In genomic region chr11:47152953-47153950, GRCh38 we compare ENCODE assay signal across 1 cellular context.
TF ChIP-seq lines count a peak whose summit lies in the region.

No MANE protein-coding gene starts in this region.

TF ChIP-seq in HepG2, 621 proteins besides CTCF, POLR2A, EP300 and RAD21 (continued from another document and continues in another):
- TF ChIP-seq ZBTB43 (CRISPR knock-in tag; conservative IDR thresholded peaks at IDR 0.05), result no peak
- TF ChIP-seq ZNF180 (CRISPR knock-in tag; IDR thresholded peaks at IDR 0.05; ENCODE audit: borderline replicate concordance, low read depth), result no peak
- TF ChIP-seq, protein P1, sequence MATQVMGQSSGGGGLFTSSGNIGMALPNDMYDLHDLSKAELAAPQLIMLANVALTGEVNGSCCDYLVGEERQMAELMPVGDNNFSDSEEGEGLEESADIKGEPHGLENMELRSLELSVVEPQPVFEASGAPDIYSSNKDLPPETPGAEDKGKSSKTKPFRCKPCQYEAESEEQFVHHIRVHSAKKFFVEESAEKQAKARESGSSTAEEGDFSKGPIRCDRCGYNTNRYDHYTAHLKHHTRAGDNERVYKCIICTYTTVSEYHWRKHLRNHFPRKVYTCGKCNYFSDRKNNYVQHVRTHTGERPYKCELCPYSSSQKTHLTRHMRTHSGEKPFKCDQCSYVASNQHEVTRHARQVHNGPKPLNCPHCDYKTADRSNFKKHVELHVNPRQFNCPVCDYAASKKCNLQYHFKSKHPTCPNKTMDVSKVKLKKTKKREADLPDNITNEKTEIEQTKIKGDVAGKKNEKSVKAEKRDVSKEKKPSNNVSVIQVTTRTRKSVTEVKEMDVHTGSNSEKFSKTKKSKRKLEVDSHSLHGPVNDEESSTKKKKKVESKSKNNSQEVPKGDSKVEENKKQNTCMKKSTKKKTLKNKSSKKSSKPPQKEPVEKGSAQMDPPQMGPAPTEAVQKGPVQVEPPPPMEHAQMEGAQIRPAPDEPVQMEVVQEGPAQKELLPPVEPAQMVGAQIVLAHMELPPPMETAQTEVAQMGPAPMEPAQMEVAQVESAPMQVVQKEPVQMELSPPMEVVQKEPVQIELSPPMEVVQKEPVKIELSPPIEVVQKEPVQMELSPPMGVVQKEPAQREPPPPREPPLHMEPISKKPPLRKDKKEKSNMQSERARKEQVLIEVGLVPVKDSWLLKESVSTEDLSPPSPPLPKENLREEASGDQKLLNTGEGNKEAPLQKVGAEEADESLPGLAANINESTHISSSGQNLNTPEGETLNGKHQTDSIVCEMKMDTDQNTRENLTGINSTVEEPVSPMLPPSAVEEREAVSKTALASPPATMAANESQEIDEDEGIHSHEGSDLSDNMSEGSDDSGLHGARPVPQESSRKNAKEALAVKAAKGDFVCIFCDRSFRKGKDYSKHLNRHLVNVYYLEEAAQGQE (IDR thresholded peaks at IDR 0.05; ENCODE audit: borderline replicate concordance in 1 of 2, low read depth in 1 of 2, low read length in 2 of 2), result no peak
- no peak for TF ChIP-seq ZNF253 (CRISPR knock-in tag; IDR thresholded peaks at IDR 0.05; ENCODE audit: borderline replicate concordance)
- no peak for TF ChIP-seq GLI4 (CRISPR knock-in tag; IDR thresholded peaks at IDR 0.05; ENCODE audit: borderline replicate concordance)
- TF ChIP-seq NR3C1 (CRISPR knock-in tag; IDR thresholded peaks at IDR 0.05), result no peak
- TF ChIP-seq ZKSCAN5 (CRISPR knock-in tag; IDR thresholded peaks at IDR 0.05), result no peak
- TF ChIP-seq ZNF547 (CRISPR knock-in tag; IDR thresholded peaks at IDR 0.05), result no peak
- TF ChIP-seq GPN1 (CRISPR knock-in tag; IDR thresholded peaks at IDR 0.05; ENCODE audit: borderline replicate concordance), result no peak
- no peak for TF ChIP-seq PRDM10 (CRISPR knock-in tag; IDR thresholded peaks at IDR 0.05; ENCODE audit: low read depth)
- TF ChIP-seq ZFP36 (IDR thresholded peaks at IDR 0.05; ENCODE audit: borderline replicate concordance, low read depth, low read length, partially characterized antibody), result no peak
- TF ChIP-seq ZNF781 (CRISPR knock-in tag; IDR thresholded peaks at IDR 0.05; ENCODE audit: borderline replicate concordance, not compliant biosample characterization), result no peak
- no peak for TF ChIP-seq MXD3 (CRISPR knock-in tag; IDR thresholded peaks at IDR 0.05)
- no peak for TF ChIP-seq MXD4 (CRISPR knock-in tag; IDR thresholded peaks at IDR 0.05)
- TF ChIP-seq ZBTB34 (CRISPR knock-in tag; IDR thresholded peaks at IDR 0.05), result no peak
- no peak for TF ChIP-seq SNRNP70 (IDR thresholded peaks at IDR 0.05; ENCODE audit: low read depth, low read length)
- TF ChIP-seq, protein P2, sequence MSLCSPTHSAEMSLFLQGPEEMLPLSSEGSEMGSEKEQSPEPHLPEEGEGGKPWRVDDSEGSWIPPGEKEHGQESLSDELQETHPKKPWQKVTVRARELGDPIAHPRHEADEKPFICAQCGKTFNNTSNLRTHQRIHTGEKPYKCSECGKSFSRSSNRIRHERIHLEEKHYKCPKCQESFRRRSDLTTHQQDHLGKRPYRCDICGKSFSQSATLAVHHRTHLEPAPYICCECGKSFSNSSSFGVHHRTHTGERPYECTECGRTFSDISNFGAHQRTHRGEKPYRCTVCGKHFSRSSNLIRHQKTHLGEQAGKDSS (CRISPR knock-in tag; IDR thresholded peaks at IDR 0.05; ENCODE audit: borderline replicate concordance, low read depth), result peak; percentile 64; the same call in 1 of the 2 replicates
- TF ChIP-seq BCL6 (CRISPR knock-in tag; IDR thresholded peaks at IDR 0.05), result no peak
- 0 out of 2 replicates have a peak, but pooled peaks have one; percentile 58 for TF ChIP-seq NFKBIZ (CRISPR knock-in tag; IDR thresholded peaks at IDR 0.05)
- TF ChIP-seq MIER2 (CRISPR knock-in tag; IDR thresholded peaks at IDR 0.05), result no peak
- no peak for TF ChIP-seq KDM6A (CRISPR knock-in tag; IDR thresholded peaks at IDR 0.05; ENCODE audit: low read depth)
- TF ChIP-seq HOXA3 (CRISPR knock-in tag; IDR thresholded peaks at IDR 0.05), result no peak
- TF ChIP-seq, protein P3, sequence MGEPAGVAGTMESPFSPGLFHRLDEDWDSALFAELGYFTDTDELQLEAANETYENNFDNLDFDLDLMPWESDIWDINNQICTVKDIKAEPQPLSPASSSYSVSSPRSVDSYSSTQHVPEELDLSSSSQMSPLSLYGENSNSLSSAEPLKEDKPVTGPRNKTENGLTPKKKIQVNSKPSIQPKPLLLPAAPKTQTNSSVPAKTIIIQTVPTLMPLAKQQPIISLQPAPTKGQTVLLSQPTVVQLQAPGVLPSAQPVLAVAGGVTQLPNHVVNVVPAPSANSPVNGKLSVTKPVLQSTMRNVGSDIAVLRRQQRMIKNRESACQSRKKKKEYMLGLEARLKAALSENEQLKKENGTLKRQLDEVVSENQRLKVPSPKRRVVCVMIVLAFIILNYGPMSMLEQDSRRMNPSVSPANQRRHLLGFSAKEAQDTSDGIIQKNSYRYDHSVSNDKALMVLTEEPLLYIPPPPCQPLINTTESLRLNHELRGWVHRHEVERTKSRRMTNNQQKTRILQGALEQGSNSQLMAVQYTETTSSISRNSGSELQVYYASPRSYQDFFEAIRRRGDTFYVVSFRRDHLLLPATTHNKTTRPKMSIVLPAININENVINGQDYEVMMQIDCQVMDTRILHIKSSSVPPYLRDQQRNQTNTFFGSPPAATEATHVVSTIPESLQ (CRISPR knock-in tag; conservative IDR thresholded peaks at IDR 0.05), result no peak
- no peak for TF ChIP-seq FOSL1 (CRISPR knock-in tag; IDR thresholded peaks at IDR 0.05; ENCODE audit: borderline replicate concordance)
- no peak for TF ChIP-seq DR1 (CRISPR knock-in tag; IDR thresholded peaks at IDR 0.05)
- TF ChIP-seq NR2F2 (IDR thresholded peaks at IDR 0.05; ENCODE audit: borderline replicate concordance, low read depth), result no peak
- no peak for TF ChIP-seq PHF21A (CRISPR knock-in tag; IDR thresholded peaks at IDR 0.05)
- 0 out of 2 replicates have a peak, but pooled peaks have one; percentile 14 for TF ChIP-seq ARID5B (CRISPR knock-in tag; IDR thresholded peaks at IDR 0.05)
- no peak for TF ChIP-seq ZFYVE20 (CRISPR knock-in tag; IDR thresholded peaks at IDR 0.05; ENCODE audit: borderline replicate concordance, low read depth)
- TF ChIP-seq CENPBD1 (CRISPR knock-in tag; IDR thresholded peaks at IDR 0.05; ENCODE audit: borderline replicate concordance, low read depth), result no peak
- no peak for TF ChIP-seq ESRRA (CRISPR knock-in tag; IDR thresholded peaks at IDR 0.05; ENCODE audit: low read depth)
- TF ChIP-seq, protein P4, sequence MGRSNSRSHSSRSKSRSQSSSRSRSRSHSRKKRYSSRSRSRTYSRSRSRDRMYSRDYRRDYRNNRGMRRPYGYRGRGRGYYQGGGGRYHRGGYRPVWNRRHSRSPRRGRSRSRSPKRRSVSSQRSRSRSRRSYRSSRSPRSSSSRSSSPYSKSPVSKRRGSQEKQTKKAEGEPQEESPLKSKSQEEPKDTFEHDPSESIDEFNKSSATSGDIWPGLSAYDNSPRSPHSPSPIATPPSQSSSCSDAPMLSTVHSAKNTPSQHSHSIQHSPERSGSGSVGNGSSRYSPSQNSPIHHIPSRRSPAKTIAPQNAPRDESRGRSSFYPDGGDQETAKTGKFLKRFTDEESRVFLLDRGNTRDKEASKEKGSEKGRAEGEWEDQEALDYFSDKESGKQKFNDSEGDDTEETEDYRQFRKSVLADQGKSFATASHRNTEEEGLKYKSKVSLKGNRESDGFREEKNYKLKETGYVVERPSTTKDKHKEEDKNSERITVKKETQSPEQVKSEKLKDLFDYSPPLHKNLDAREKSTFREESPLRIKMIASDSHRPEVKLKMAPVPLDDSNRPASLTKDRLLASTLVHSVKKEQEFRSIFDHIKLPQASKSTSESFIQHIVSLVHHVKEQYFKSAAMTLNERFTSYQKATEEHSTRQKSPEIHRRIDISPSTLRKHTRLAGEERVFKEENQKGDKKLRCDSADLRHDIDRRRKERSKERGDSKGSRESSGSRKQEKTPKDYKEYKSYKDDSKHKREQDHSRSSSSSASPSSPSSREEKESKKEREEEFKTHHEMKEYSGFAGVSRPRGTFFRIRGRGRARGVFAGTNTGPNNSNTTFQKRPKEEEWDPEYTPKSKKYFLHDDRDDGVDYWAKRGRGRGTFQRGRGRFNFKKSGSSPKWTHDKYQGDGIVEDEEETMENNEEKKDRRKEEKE (IDR thresholded peaks at IDR 0.05), result no peak
- TF ChIP-seq ZNF232 (CRISPR knock-in tag; IDR thresholded peaks at IDR 0.05; ENCODE audit: borderline replicate concordance), result no peak
- no peak for TF ChIP-seq JDP2 (CRISPR knock-in tag; IDR thresholded peaks at IDR 0.05; ENCODE audit: borderline replicate concordance)
- no peak for TF ChIP-seq HNRNPLL (IDR thresholded peaks at IDR 0.05; ENCODE audit: low read depth, low read length, poor library complexity, severe bottlenecking)
- no peak for TF ChIP-seq ZNF263 (CRISPR knock-in tag; IDR thresholded peaks at IDR 0.05)
- TF ChIP-seq ZNF124 (CRISPR knock-in tag; IDR thresholded peaks at IDR 0.05), result no peak
- TF ChIP-seq ZNF414 (CRISPR knock-in tag; IDR thresholded peaks at IDR 0.05), result no peak
